ENCODE assay signal across 8 cellular contexts in the genomic region with DNA sequence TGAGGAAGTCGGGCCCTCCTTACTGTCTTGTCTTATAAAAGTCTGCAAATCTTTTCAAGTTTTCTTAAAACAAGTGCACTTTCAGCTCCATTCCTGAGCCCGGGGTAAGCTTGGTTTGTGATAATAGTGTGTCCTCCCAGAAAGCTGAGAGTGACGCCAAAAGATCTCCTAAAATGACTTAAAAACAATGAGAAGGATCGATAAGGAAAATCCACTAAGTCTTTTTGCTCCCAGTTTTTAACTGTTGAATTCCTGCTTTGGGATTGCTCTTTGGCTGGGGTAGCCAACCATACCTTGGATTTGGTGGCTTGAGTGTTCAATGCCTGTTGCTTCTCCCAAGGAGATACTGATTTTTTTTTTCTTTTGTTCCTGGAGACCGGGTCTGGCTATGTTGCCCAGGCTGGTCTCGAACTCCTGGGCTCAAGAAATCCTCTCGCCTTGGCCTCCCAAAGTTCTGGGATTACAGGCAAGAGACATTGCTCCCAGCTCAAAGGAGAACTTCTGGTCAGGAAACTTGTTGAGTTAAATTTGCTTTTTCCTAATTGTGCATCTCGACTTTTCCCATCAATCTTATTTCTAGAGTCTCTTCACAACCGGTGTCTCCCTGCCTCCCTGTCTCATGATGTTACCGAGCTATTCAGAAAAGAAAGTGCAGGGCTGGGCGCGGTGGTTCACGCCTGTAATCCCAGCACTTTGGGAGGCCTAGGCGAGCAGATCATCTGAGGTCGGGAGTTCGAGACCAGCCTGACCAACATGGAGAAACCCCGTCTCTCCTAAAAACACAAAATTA. TPM values are rescaled to one million over a fixed set of nuclear protein-coding genes. Genes with fewer than 3 reads are reported as not detected.
DNase-seq lines count a peak whose midpoint lies in the region; ATAC-seq and TF ChIP-seq lines count a peak whose summit lies in the region.

No MANE protein-coding gene starts in this region.

- POLR2A ChIA-PET in HEK293 (lab: Yijun Ruan, JAX) = interaction anchor here (1.1 to 2.8 kb wide), 8 partner anchors 10 to 171 kb away, joined by 3 to 11 read pairs (median 5); no protein-coding TSS in a partner anchor

- H3K9ac ChIP-seq in skeletal muscle satellite cell (ENCODE audit: low read depth, low read length) = peak overlapping the region; percentile 99

- ATAC-seq in GM18858 (IDR thresholded peaks at IDR 0.05; ENCODE audit: unreplicated experiment) = no peak

- peaks cover 67% of the 10 kb centered on the region for H3K79me2 ChIP-seq in hepatocyte

- DNase-seq in activated CD8-positive, alpha-beta memory T cell treated with anti-CD3 and anti-CD28 coated beads, Interleukin-2, amount 50 U/mL, for 48 hours = peak; percentile 58
- no peak for DNase-seq in hepatocyte (ENCODE audit: low spot score)
- no peak for DNase-seq in epidermal melanocyte (ENCODE audit: insufficient read length, low spot score)
- no peak for DNase-seq in effector CD4-positive, alpha-beta T cell
- no peak for DNase-seq in NCI-H69 (lab: John Stamatoyannopoulos, UW)

- H3K4me2 ChIP-seq in hepatocyte (peak overlapping the region; percentile 85), skeletal muscle satellite cell (ENCODE audit: low read length) (peak overlapping the region; percentile 90)

- CTCF ChIA-PET in HEK293 (lab: Yijun Ruan, JAX) = interaction anchor here (0.6 to 5.2 kb wide), 18 partner anchors 9 to 417 kb away, joined by 3 to 54 read pairs (median 7); no protein-coding TSS in a partner anchor

- TF ChIP-seq CTCF in HEK293 (tag by site-specific recombination; IDR thresholded peaks at IDR 0.05) (no peak), hepatocyte (IDR thresholded peaks at IDR 0.05; ENCODE audit: poor library complexity) (no peak)

- H3K4me3 ChIP-seq in HEK293 (ENCODE audit: low read depth, low read length) (peak overlapping the region; percentile 56), hepatocyte (peak overlapping the region; percentile 84), skeletal muscle satellite cell (ENCODE audit: low read length) (peak overlapping the region; percentile 85)

- no peaks in the 10 kb centered on the region for H3K9me3 ChIP-seq in HEK293 (ENCODE audit: control insufficient read depth, insufficient read depth, low read depth, low read length)
- no peaks in the 10 kb centered on the region for H3K9me3 ChIP-seq in hepatocyte (ENCODE audit: low read depth)
- H3K9me3 ChIP-seq in skeletal muscle satellite cell (replicated peaks; ENCODE audit: low read length) = no peaks in the 10 kb centered on the region

- 8% methylated on average over 17 of the region's 17 CpGs for WGBS in hepatocyte (ENCODE audit: low lambda C conversion rate, missing lambda C conversion rate)

- H3K4me1 ChIP-seq in HEK293 (ENCODE audit: control insufficient read depth, insufficient read depth, low read length) (peaks cover 14% of the 10 kb centered on the region; the same call in 1 of the 2 replicates), hepatocyte (ENCODE audit: insufficient read depth) (peaks cover 14% of the 10 kb centered on the region), skeletal muscle satellite cell (ENCODE audit: control insufficient read depth, insufficient read depth, low read length) (peaks cover 38% of the 10 kb centered on the region)

- H3K36me3 ChIP-seq in HEK293 (ENCODE audit: control insufficient read depth in 2 of 2, insufficient read depth in 1 of 2, low read length in 2 of 2) (peaks cover 14 to 19% of the 10 kb centered on the region in 2 experiments; a peak in 2 of 3 replicates), hepatocyte (replicated peaks; ENCODE audit: insufficient read depth, low read depth) (no peaks in the 10 kb centered on the region), skeletal muscle satellite cell (ENCODE audit: insufficient read depth, low read length) (peaks cover 24% of the 10 kb centered on the region)

- H3K9me2 ChIP-seq in hepatocyte (replicated peaks; ENCODE audit: insufficient read depth) = no peaks in the 10 kb centered on the region

- peaks cover 25% of the 10 kb centered on the region for H4K20me1 ChIP-seq in hepatocyte (ENCODE audit: insufficient read depth, poor library complexity, severe bottlenecking)

- H3K27ac ChIP-seq in HEK293 (ENCODE audit: extremely low read depth, low read depth, low read length) (peak overlapping the region; percentile 98), hepatocyte (peak overlapping the region; percentile 99)

- H3K27me3 ChIP-seq in hepatocyte (no peaks in the 10 kb centered on the region), skeletal muscle satellite cell (ENCODE audit: control insufficient read depth, insufficient read depth, low read length) (no peaks in the 10 kb centered on the region)

- H2AFZ ChIP-seq in hepatocyte = no peak overlapping the region

TF ChIP-seq in HEK293, 187 proteins besides CTCF, POLR2A, EP300 and RAD21:
- TF ChIP-seq SCRT2 (tag by site-specific recombination; IDR thresholded peaks at IDR 0.05) = peak; percentile 81
- TF ChIP-seq, protein P1, sequence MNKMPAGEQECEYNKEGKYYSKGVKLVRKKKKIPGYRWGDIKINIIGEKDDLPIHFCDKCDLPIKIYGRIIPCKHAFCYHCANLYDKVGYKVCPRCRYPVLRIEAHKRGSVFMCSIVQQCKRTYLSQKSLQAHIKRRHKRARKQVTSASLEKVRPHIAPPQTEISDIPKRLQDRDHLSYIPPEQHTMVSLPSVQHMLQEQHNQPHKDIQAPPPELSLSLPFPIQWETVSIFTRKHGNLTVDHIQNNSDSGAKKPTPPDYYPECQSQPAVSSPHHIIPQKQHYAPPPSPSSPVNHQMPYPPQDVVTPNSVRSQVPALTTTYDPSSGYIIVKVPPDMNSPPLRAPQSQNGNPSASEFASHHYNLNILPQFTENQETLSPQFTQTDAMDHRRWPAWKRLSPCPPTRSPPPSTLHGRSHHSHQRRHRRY (tag by site-specific recombination; IDR thresholded peaks at IDR 0.05) = no peak
- TF ChIP-seq ZBTB17 (tag by site-specific recombination; IDR thresholded peaks at IDR 0.05) = no peak
- TF ChIP-seq ZNF544 (tag by site-specific recombination; IDR thresholded peaks at IDR 0.05) = no peak
- TF ChIP-seq ZNF692 (tag by site-specific recombination; IDR thresholded peaks at IDR 0.05) = no peak
- TF ChIP-seq ZNF394 (tag by site-specific recombination; IDR thresholded peaks at IDR 0.05; ENCODE audit: borderline replicate concordance) = no peak
- TF ChIP-seq ZNF433 (tag by site-specific recombination; IDR thresholded peaks at IDR 0.05; ENCODE audit: low read depth) = no peak
- TF ChIP-seq ZNF354C (tag by site-specific recombination; IDR thresholded peaks at IDR 0.05; ENCODE audit: borderline replicate concordance, low read depth) = no peak

RNA-seq across cellular contexts. Expression of gene TGIF1, which starts 3.0 kb away (rescaled TPM):
- 129 and 162 TPM in 2 replicates for total RNA-seq in hepatocyte
- polyA plus RNA-seq in hepatocyte = 152 and 193 TPM in 2 replicates
- total RNA-seq in skeletal muscle satellite cell (2012; rRNA removed) = 77.8 and 82.6 TPM in 2 replicates
